In the genomic region with DNA sequence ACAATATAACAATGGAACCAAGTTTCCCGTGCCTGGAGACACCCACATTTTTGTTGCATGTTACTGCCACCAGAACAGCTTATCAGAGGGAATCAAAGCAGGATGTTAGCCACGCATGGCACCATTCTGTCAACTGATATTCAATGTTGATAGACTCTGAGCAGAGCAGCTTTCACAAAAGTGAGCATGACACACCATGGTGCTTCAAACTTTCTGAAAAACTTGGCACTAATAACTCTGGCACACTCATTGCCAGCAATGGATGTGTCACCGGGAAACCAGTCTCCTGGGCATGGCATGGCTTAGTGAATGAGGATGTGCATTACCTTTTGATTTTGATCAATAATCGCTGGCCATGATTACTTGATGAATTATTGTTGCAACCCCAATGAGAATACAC, we compare ENCODE assay signal across 1 cellular context.
TF ChIP-seq lines count a peak whose summit lies in the region.

No MANE protein-coding gene starts in this region.

TF ChIP-seq in GM12878, 131 proteins besides CTCF, POLR2A, EP300 and RAD21:
- TF ChIP-seq, protein P1, sequence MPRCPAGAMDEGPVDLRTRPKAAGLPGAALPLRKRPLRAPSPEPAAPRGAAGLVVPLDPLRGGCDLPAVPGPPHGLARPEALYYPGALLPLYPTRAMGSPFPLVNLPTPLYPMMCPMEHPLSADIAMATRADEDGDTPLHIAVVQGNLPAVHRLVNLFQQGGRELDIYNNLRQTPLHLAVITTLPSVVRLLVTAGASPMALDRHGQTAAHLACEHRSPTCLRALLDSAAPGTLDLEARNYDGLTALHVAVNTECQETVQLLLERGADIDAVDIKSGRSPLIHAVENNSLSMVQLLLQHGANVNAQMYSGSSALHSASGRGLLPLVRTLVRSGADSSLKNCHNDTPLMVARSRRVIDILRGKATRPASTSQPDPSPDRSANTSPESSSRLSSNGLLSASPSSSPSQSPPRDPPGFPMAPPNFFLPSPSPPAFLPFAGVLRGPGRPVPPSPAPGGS (IDR thresholded peaks at IDR 0.05; ENCODE audit: borderline replicate concordance, insufficient read depth, low read depth, low read length, poor library complexity, severe bottlenecking): peak; percentile 43
- no peak for TF ChIP-seq NFXL1 (IDR thresholded peaks at IDR 0.05; ENCODE audit: borderline replicate concordance)
